In the genomic region with DNA sequence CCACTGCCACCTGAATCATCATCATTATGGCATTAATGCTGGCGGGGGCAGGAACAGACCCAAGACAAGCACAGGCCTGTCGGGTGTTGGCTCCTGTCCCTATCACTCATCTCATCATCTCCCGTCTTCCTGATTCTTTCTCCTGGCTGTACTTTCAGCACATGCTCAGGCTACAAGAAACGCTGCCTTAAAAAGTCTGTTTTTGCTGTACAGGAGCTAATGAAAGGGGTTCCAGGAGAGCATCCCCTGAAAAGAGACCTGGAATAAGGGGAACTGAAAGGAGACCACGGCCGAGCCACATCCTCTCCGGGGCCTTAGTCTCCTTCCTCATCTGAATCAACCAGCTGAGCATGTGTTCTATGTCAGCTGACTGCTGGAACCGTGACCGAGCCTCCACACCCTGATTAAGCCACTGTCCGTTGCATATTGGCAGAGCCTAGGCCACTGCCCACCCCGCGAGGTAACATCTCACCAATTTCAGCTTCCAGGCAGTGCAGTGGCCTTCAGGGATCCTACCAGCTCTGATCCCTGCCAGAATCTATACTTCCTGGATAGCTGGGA, we compare ENCODE assay signal across 9 cellular contexts.
A peak's percentile ranks its signal among the peaks of the same experiment; 100 is the strongest.
DNase-seq lines count a peak whose midpoint lies in the region; ATAC-seq and TF ChIP-seq lines count a peak whose summit lies in the region.
"Had no signal": no experiment of that assay in that cellular context is flagged by ENCODE, and none has a peak within 500 bp of the region (broad histone marks: within the 10 kb centered on the region; RNA-seq: fewer than 3 reads in every experiment).

No MANE protein-coding gene starts in this region.

- no peaks in the 10 kb centered on the region for H3K27me3 ChIP-seq in BLaER1 treated with 17β-estradiol and CSF1 and Interleukin-3, amounts not matched to agents 10 nM and 100 nM
- H3K27me3 ChIP-seq in gastroesophageal sphincter (no peaks in the 10 kb centered on the region), sigmoid colon (no peaks in the 10 kb centered on the region)

- ATAC-seq in GM19035 (IDR thresholded peaks at IDR 0.05; ENCODE audit: unreplicated experiment) (peak; percentile 88), HG03135 (IDR thresholded peaks at IDR 0.05; ENCODE audit: unreplicated experiment) (peak; percentile 71), gastroesophageal sphincter (peak; percentile 68)
- ATAC-seq: HCT116 had no signal

- TF ChIP-seq EP300 in gastroesophageal sphincter (IDR thresholded peaks at IDR 0.05): no peak
- no peak for TF ChIP-seq EP300 in sigmoid colon (IDR thresholded peaks at IDR 0.05)

- peak overlapping the region; percentile 91 to 98 (median 95) for H3K4me2 ChIP-seq in BLaER1 treated with 17β-estradiol and CSF1 and Interleukin-3, amounts not matched to agents 10 nM and 100 nM

- peaks cover 19 to 37% (median 26%) of the 10 kb centered on the region in 11 experiments; a peak in 21 of 22 replicates for H3K36me3 ChIP-seq in BLaER1 treated with 17β-estradiol and CSF1 and Interleukin-3, amounts not matched to agents 10 nM and 100 nM
- H3K36me3 ChIP-seq in gastroesophageal sphincter (peaks cover 0 to 51% of the 10 kb centered on the region in 2 donors), sigmoid colon (peaks cover 6 to 32% (median 15%) of the 10 kb centered on the region in 4 donors)

- no peaks in the 10 kb centered on the region for H4K20me1 ChIP-seq in BLaER1 treated with 17β-estradiol and CSF1 and Interleukin-3, amounts not matched to agents 10 nM and 100 nM

- no peak for TF ChIP-seq POLR2A in gastroesophageal sphincter (IDR thresholded peaks at IDR 0.05)
- TF ChIP-seq POLR2A in sigmoid colon (IDR thresholded peaks at IDR 0.05): no peak

- H3K9ac ChIP-seq in BLaER1 treated with 17β-estradiol and CSF1 and Interleukin-3, amounts not matched to agents 10 nM and 100 nM: peak overlapping the region; percentile 42 to 90 (median 84); a peak in 21 of 22 replicates

- H3K4me1 ChIP-seq in BLaER1 treated with 17β-estradiol and CSF1 and Interleukin-3, amounts not matched to agents 10 nM and 100 nM: peaks cover 66 to 79% (median 69%) of the 10 kb centered on the region in 10 experiments
- peaks cover 0 to 73% (median 30%) of the 10 kb centered on the region in 3 donors for H3K4me1 ChIP-seq in gastroesophageal sphincter
- peaks cover 0 to 56% (median 46%) of the 10 kb centered on the region in 4 donors for H3K4me1 ChIP-seq in sigmoid colon

- 23 to 52% methylated on average over 4 to 7 of the region's 12 CpGs for WGBS in gastroesophageal sphincter (ENCODE audit: low coverage in 1 of 2), 2 donors
- WGBS in sigmoid colon, 2 donors: 47 to 79% methylated on average over 12 of the region's 12 CpGs

- H3K27ac ChIP-seq in BLaER1 treated with 17β-estradiol and CSF1 and Interleukin-3, amounts not matched to agents 10 nM and 100 nM: peak overlapping the region; percentile 68 to 97 (median 92); a peak in 21 of 22 replicates
- peak overlapping the region in 3 of 4 donors; percentile 70 to 86 (median 84) for H3K27ac ChIP-seq in gastroesophageal sphincter
- peak overlapping the region; percentile 77 to 93 (median 82) for H3K27ac ChIP-seq in sigmoid colon

- DNase-seq in SKM-1 (lab: John Stamatoyannopoulos, UW; ENCODE audit: unreplicated experiment) (peak; percentile 85), sigmoid colon (peak; percentile 89), T-helper 9 cell (no peak), GOT3 (lab: John Stamatoyannopoulos, UW) (no peak)

- TF ChIP-seq CTCF in gastroesophageal sphincter (IDR thresholded peaks at IDR 0.05): no peak
- TF ChIP-seq CTCF in sigmoid colon (IDR thresholded peaks at IDR 0.05): no peak

- peak overlapping the region in 4 of 10 experiments; percentile 5 to 22 (median 16); a peak in 4 of 20 replicates for H3K4me3 ChIP-seq in BLaER1 treated with 17β-estradiol and CSF1 and Interleukin-3, amounts not matched to agents 10 nM and 100 nM
- H3K4me3 ChIP-seq in gastroesophageal sphincter (no peak overlapping the region), sigmoid colon (no peak overlapping the region)

- no peaks in the 10 kb centered on the region for H3K9me3 ChIP-seq in BLaER1 treated with 17β-estradiol and CSF1 and Interleukin-3, amounts not matched to agents 10 nM and 100 nM (replicated peaks in 1 of 11)
- H3K9me3 ChIP-seq in gastroesophageal sphincter: no peaks in the 10 kb centered on the region
- H3K9me3 ChIP-seq in sigmoid colon: no peaks in the 10 kb centered on the region

- intact Hi-C loops in sigmoid colon (cut with DNase I): loop anchor here (2.0 to 5.0 kb wide), 4 partner anchors 56 to 383 kb away; no protein-coding TSS in a partner anchor

Comparison
In these comparisons a context has a peak if more than half of its experiments do, and no peak if none do; other contexts are left out.
1. DNase-seq: peak in SKM-1 (single experiment) and sigmoid colon (single experiment); none in T-helper 9 cell (single experiment) and GOT3 (single experiment).
2. Peak in every context shown above with its lines, with median percentiles within 50 percentile points of each other: H3K27ac ChIP-seq and ATAC-seq.